In genomic region chr6:80433010-80433665, GRCh38 we compare ENCODE assay signal across 28 cellular contexts.
DNase-seq lines count a peak whose midpoint lies in the region; ATAC-seq, FAIRE-seq and TF ChIP-seq lines count a peak whose summit lies in the region.
"Had no signal": no experiment of that assay in that cellular context is flagged by ENCODE, and none has a peak within 500 bp of the region (broad histone marks: within the 10 kb centered on the region; RNA-seq: fewer than 3 reads in every experiment).

No MANE protein-coding gene starts in this region.

- H3K27me3 ChIP-seq in astrocyte (ENCODE audit: insufficient read depth, low read length) (no peaks in the 10 kb centered on the region), osteoblast (ENCODE audit: insufficient read depth, low read length) (no peaks in the 10 kb centered on the region)
- H3K27me3 ChIP-seq: pancreas, stomach, tibial artery had no signal

- H2AFZ ChIP-seq in astrocyte (ENCODE audit: low read depth, low read length) = no peak overlapping the region
- H2AFZ ChIP-seq in osteoblast (ENCODE audit: low read length) = peak overlapping the region; percentile 80

- H3K36me3 Mint-ChIP-seq in astrocyte (ENCODE audit: low read depth, unreplicated experiment) (peaks cover 2% of the 10 kb centered on the region), immature natural killer cell (peaks cover 0 to 3% (median 0%) of the 10 kb centered on the region in 3 donors)

- H3K36me3 ChIP-seq in astrocyte (ENCODE audit: insufficient read depth, low read length) = no peaks in the 10 kb centered on the region
- H3K36me3 ChIP-seq in osteoblast (ENCODE audit: insufficient read depth, low read length) = no peaks in the 10 kb centered on the region
- H3K36me3 ChIP-seq: pancreas, stomach, tibial artery had no signal

- H3K79me2 ChIP-seq in astrocyte (ENCODE audit: insufficient read depth, low read length) (no peaks in the 10 kb centered on the region), osteoblast (ENCODE audit: insufficient read depth, low read length) (no peaks in the 10 kb centered on the region)

- H4K20me1 ChIP-seq in astrocyte (ENCODE audit: insufficient read depth, low read length) = no peaks in the 10 kb centered on the region
- no peaks in the 10 kb centered on the region for H4K20me1 ChIP-seq in osteoblast (ENCODE audit: insufficient read depth, low read length)

- no peak overlapping the region for H3K4me2 ChIP-seq in astrocyte (ENCODE audit: low read length)
- H3K4me2 ChIP-seq in osteoblast (ENCODE audit: insufficient read depth, low read length) = peak overlapping the region; percentile 49
- H3K4me2 ChIP-seq: A549 had no signal

- H3K9me3 ChIP-seq in astrocyte (ENCODE audit: insufficient read depth, low read depth, low read length) (no peaks in the 10 kb centered on the region), osteoblast (ENCODE audit: low read depth, low read length) (no peaks in the 10 kb centered on the region)
- H3K9me3 ChIP-seq: A549, pancreas had no signal

- H3K27me3 Mint-ChIP-seq in astrocyte (ENCODE audit: low read depth, unreplicated experiment) (no peaks in the 10 kb centered on the region), immature natural killer cell (ENCODE audit: low read depth in 3 of 3) (peaks cover 0 to 2% (median 1%) of the 10 kb centered on the region in 3 donors)
- H3K27me3 Mint-ChIP-seq: brain; CD4-positive, alpha-beta memory T cell; memory B cell had no signal

- H3K27ac ChIP-seq in astrocyte (ENCODE audit: low read depth, low read length) (no peak overlapping the region), osteoblast (ENCODE audit: low read depth, low read length) (peak overlapping the region; percentile 39)
- H3K27ac ChIP-seq: A549, pancreas, stomach, tibial artery, VCaP had no signal

- no peak for FAIRE-seq in astrocyte (lab: Jason Lieb, UNC)
- FAIRE-seq: A549, GM12892 had no signal

- TF ChIP-seq CTCF in astrocyte (IDR thresholded peaks at IDR 0.05; ENCODE audit: insufficient read depth, low read depth, low read length) = no peak
- no peak for TF ChIP-seq CTCF in osteoblast (IDR thresholded peaks at IDR 0.05; ENCODE audit: extremely low read depth, low read depth, low read length)

- H3K9me3 Mint-ChIP-seq in astrocyte (ENCODE audit: unreplicated experiment) = peaks cover 15% of the 10 kb centered on the region
- H3K9me3 Mint-ChIP-seq in immature natural killer cell = peaks cover 2 to 29% (median 16%) of the 10 kb centered on the region in 6 donors

- H3K4me3 Mint-ChIP-seq in astrocyte (ENCODE audit: unreplicated experiment) = no peak overlapping the region
- no peak overlapping the region for H3K4me3 Mint-ChIP-seq in immature natural killer cell
- H3K4me3 Mint-ChIP-seq: activated T-cell treated with anti-CD3 and anti-CD28 coated beads, Interleukin-2, amount 50 U/mL, for 4 hours; brain; CD4-positive, alpha-beta memory T cell; memory B cell had no signal

- H3K27ac Mint-ChIP-seq in astrocyte (ENCODE audit: unreplicated experiment) = peak overlapping the region; percentile 11
- peak overlapping the region in 2 of 6 donors; percentile 77 to 81 for H3K27ac Mint-ChIP-seq in immature natural killer cell
- H3K27ac Mint-ChIP-seq: brain; CD4-positive, alpha-beta memory T cell; memory B cell had no signal

- intact Hi-C loops in Right ventricle myocardium inferior (cut with DNase I) = no loop called here
- intact Hi-C loops in Right ventricle myocardium superior (cut with DNase I) = no loop called here

- H3K9ac ChIP-seq in astrocyte (ENCODE audit: low read length) = no peak overlapping the region

- ATAC-seq in Right ventricle myocardium inferior (no peak), Right ventricle myocardium superior (ENCODE audit: poor library complexity) (no peak), SK-N-SH treated with all-trans-retinoic acid at 6 μM for 48 hours (no peak)
- ATAC-seq: A549; activated T-cell treated with anti-CD3 and anti-CD28 coated beads, Interleukin-2, amount 50 U/mL, for 4 hours; left colon; pancreas had no signal

- H3K4me1 Mint-ChIP-seq in astrocyte (ENCODE audit: low read depth, unreplicated experiment) (peaks cover 5% of the 10 kb centered on the region), immature natural killer cell (peaks cover 21 to 32% of the 10 kb centered on the region in 2 donors)
- H3K4me1 Mint-ChIP-seq: CD4-positive, alpha-beta memory T cell; memory B cell had no signal

- peak; percentile 53 for DNase-seq in Right ventricle myocardium inferior (ENCODE audit: missing footprints)
- DNase-seq in Right ventricle myocardium superior = no peak
- no peak for DNase-seq in astrocyte (ENCODE audit: low read depth)
- peak; percentile 25 for DNase-seq in kidney glomerular epithelial cell (lab: John Stamatoyannopoulos, UW)
- no peak for DNase-seq in osteoblast (ENCODE audit: insufficient read length, low spot score, missing footprints)
- no peak for DNase-seq in DMS153 (lab: John Stamatoyannopoulos, UW)
- DNase-seq in immature natural killer cell = no peak
- DNase-seq: activated CD4-positive, alpha-beta T cell treated with anti-CD3 and anti-CD28 coated beads for 48 hours; activated gamma-delta T cell treated with Interleukin-2 at 50 U/mL for 16 hours; activated T-cell treated with anti-CD3 and anti-CD28 coated beads, Interleukin-2, amount 50 U/mL, for 4 hours; CD4-positive, alpha-beta memory T cell; DMS 273 treated with DMSO at 0.1 percent for 48 hours; left colon; NCI-H1092 treated with DMSO at 0.1 percent for 48 hours; NCI-H2081; NCI-H446; OCI-M1; retina; stimulated activated CD4-positive, alpha-beta T cell treated with anti-CD3 and anti-CD28 coated beads, Interleukin-2, amount 100 ng/mL, for 24 hours; stomach; tibial artery had no signal

- H3K4me3 ChIP-seq in astrocyte (ENCODE audit: insufficient read depth, low read depth, low read length) = no peak overlapping the region
- peak overlapping the region; percentile 16 for H3K4me3 ChIP-seq in osteoblast (ENCODE audit: insufficient read depth, low read length)
- H3K4me3 ChIP-seq: A549, pancreas, stomach, tibial artery had no signal

- H3K4me1 ChIP-seq in astrocyte (ENCODE audit: insufficient read depth, low read length) = peaks cover 4% of the 10 kb centered on the region
- peaks cover 22% of the 10 kb centered on the region for H3K4me1 ChIP-seq in osteoblast (ENCODE audit: insufficient read depth, low read length)
- H3K4me1 ChIP-seq: A549, pancreas, stomach had no signal

TF ChIP-seq in SK-N-SH treated with all-trans-retinoic acid at 6 μM for 48 hours, 23 proteins besides CTCF, POLR2A, EP300 and RAD21:
- TF ChIP-seq TSHZ2 (CRISPR knock-in tag; IDR thresholded peaks at IDR 0.05) = no peak
- TF ChIP-seq ZNF565 (CRISPR knock-in tag; conservative IDR thresholded peaks at IDR 0.05; ENCODE audit: low read depth) = no peak
- TF ChIP-seq OSR1 (CRISPR knock-in tag; IDR thresholded peaks at IDR 0.05) = no peak
- no peak for TF ChIP-seq PATZ1 (CRISPR knock-in tag; IDR thresholded peaks at IDR 0.05; ENCODE audit: borderline replicate concordance)
- no peak for TF ChIP-seq ARNTL (CRISPR knock-in tag; IDR thresholded peaks at IDR 0.05; ENCODE audit: borderline replicate concordance, low read depth)
- TF ChIP-seq ZC3H10 (CRISPR knock-in tag; IDR thresholded peaks at IDR 0.05) = no peak
- TF ChIP-seq ZFP3 (CRISPR knock-in tag; IDR thresholded peaks at IDR 0.05) = no peak
- TF ChIP-seq PPARA (CRISPR knock-in tag; IDR thresholded peaks at IDR 0.05; ENCODE audit: borderline replicate concordance) = no peak
- TF ChIP-seq ZNF70 (CRISPR knock-in tag; IDR thresholded peaks at IDR 0.05) = no peak
- no peak for TF ChIP-seq TOX (CRISPR knock-in tag; IDR thresholded peaks at IDR 0.05; ENCODE audit: borderline replicate concordance)
- TF ChIP-seq ZFP30 (CRISPR knock-in tag; IDR thresholded peaks at IDR 0.05) = no peak
- TF ChIP-seq RARB (CRISPR knock-in tag; IDR thresholded peaks at IDR 0.05) = no peak

Comparison
In these comparisons a context has a peak if more than half of its experiments do, and no peak if none do; other contexts are left out.
1. DNase-seq: peak in Right ventricle myocardium inferior (single experiment) and kidney glomerular epithelial cell (single experiment); none in Right ventricle myocardium superior (single experiment), astrocyte (single experiment), osteoblast (single experiment), DMS153 (single experiment) and immature natural killer cell (0 of 3).